20 cellular contexts compared by ENCODE assay signal in genomic region chr1:231194476-231194842, GRCh38. TPM values are rescaled to one million over a fixed set of nuclear protein-coding genes. Genes with fewer than 3 reads are reported as not detected.
A peak's percentile ranks its signal among the peaks of the same experiment; 100 is the strongest.
DNase-seq lines count a peak whose midpoint lies in the region; ATAC-seq, FAIRE-seq and TF ChIP-seq lines count a peak whose summit lies in the region.
"Had no signal": no experiment of that assay in that cellular context is flagged by ENCODE, and none has a peak within 500 bp of the region (broad histone marks: within the 10 kb centered on the region; RNA-seq: fewer than 3 reads in every experiment).

No MANE protein-coding gene starts in this region.

- H3K14ac ChIP-seq in mesenchymal stem cell (ENCODE audit: low read length in 2 of 2), result no peak overlapping the region

- TF ChIP-seq RAD21 in A549 (conservative IDR thresholded peaks at IDR 0.05 in 1 of 2, IDR thresholded peaks at IDR 0.05 in 1 of 2) (no peak), K562 (CRISPR knock-in tag; conservative IDR thresholded peaks at IDR 0.05 in 1 of 2, IDR thresholded peaks at IDR 0.05 in 1 of 2) (no peak)

- no peaks in the 10 kb centered on the region for H3K79me1 ChIP-seq in mesenchymal stem cell (replicated peaks; ENCODE audit: low read length, poor library complexity, severe bottlenecking)

- DNase-seq in A549 (ENCODE audit: low read depth in 1 of 2, low spot score in 1 of 2) (peak in 1 of 2 experiments; percentile 56), M059J (ENCODE audit: low read depth) (peak; percentile 55), K562 (ENCODE audit: extremely low read depth in 1 of 4, low spot score in 3 of 4) (no peak), mesenchymal stem cell (no peak), GM12892 (ENCODE audit: insufficient read length) (no peak), COR-L47 (lab: John Stamatoyannopoulos, UW) (no peak), urothelium cell line (ENCODE audit: low spot score) (no peak)
- DNase-seq: 8988T; BE2C; C1 segment of cervical spinal cord; CD4-positive, alpha-beta T cell; DMS153; DMS79; GDM1; GOT3; H7; HFFc6 had no signal

- in situ Hi-C loops in K562 (cut with MboI), result no loop called here

- no peak overlapping the region for H3K4ac ChIP-seq in mesenchymal stem cell (ENCODE audit: low read depth in 1 of 2, low read length in 2 of 2)

- TF ChIP-seq EP300 in A549 (IDR thresholded peaks at IDR 0.05) (no peak), K562 (IDR thresholded peaks at IDR 0.05; ENCODE audit: low read length) (no peak)

- peaks cover 3% of the 10 kb centered on the region; the same call in 1 of the 3 replicates for H3K9me3 ChIP-seq in A549
- no peaks in the 10 kb centered on the region for H3K9me3 ChIP-seq in K562 (replicated peaks; ENCODE audit: control insufficient read depth, insufficient read depth, low read depth, low read length)
- H3K9me3 ChIP-seq in mesenchymal stem cell (ENCODE audit: control insufficient read depth, low read length), result peaks cover 6% of the 10 kb centered on the region
- H3K9me3 ChIP-seq: BE2C had no signal

- peak overlapping the region; percentile 86 for H2AK5ac ChIP-seq in mesenchymal stem cell (ENCODE audit: low read length, severe bottlenecking)

- TF ChIP-seq POLR2A in A549 (IDR thresholded peaks at IDR 0.05; ENCODE audit: low read length), result no peak
- no peak for TF ChIP-seq POLR2A in K562 (conservative IDR thresholded peaks at IDR 0.05)
- TF ChIP-seq POLR2A in GM12892 (IDR thresholded peaks at IDR 0.05; ENCODE audit: low read depth, low read length), result no peak

- TF ChIP-seq CTCF in A549 (IDR thresholded peaks at IDR 0.05), result no peak
- no peak for TF ChIP-seq CTCF in K562 (IDR thresholded peaks at IDR 0.05 in 2 of 3, conservative IDR thresholded peaks at IDR 0.05 in 1 of 3; ENCODE audit: insufficient read depth in 2 of 3, low read depth in 1 of 3, low read length in 3 of 3)

- BruUV-seq in K562 (replicated peaks; lab: Mats Ljungman, UMichigan), result no TSS peak

- H3K4me2 ChIP-seq in A549, result peak overlapping the region; percentile 71
- H3K4me2 ChIP-seq in K562 (ENCODE audit: insufficient read depth, low read length), result no peak overlapping the region
- no peak overlapping the region for H3K4me2 ChIP-seq in mesenchymal stem cell (ENCODE audit: low read length, poor library complexity, severe bottlenecking)

- no peak overlapping the region for H4K8ac ChIP-seq in mesenchymal stem cell (ENCODE audit: low read length)

- no peak overlapping the region for H2BK12ac ChIP-seq in mesenchymal stem cell (ENCODE audit: low read length in 2 of 2)

- H2BK5ac ChIP-seq in mesenchymal stem cell (ENCODE audit: low read depth, low read length, poor library complexity, severe bottlenecking), result no peak overlapping the region

- H2BK15ac ChIP-seq in mesenchymal stem cell (ENCODE audit: low read depth, poor library complexity, severe bottlenecking), result no peak overlapping the region

- H3K9ac ChIP-seq in K562 (ENCODE audit: insufficient read depth in 1 of 2, low read depth in 2 of 2, low read length in 2 of 2), result no peak overlapping the region
- H3K9ac ChIP-seq in mesenchymal stem cell (ENCODE audit: low read length), result no peak overlapping the region

- H3K4me1 ChIP-seq in A549 (peaks cover 48% of the 10 kb centered on the region), K562 (replicated peaks in 1 of 2; ENCODE audit: control insufficient read depth in 2 of 2, insufficient read depth in 2 of 2, low read length in 2 of 2) (peaks cover 5 to 22% of the 10 kb centered on the region in 2 experiments), mesenchymal stem cell (ENCODE audit: control insufficient read depth, insufficient read depth, low read depth, low read length) (peaks cover 22% of the 10 kb centered on the region)

- H3K36me3 ChIP-seq in K562 (ENCODE audit: control insufficient read depth, insufficient read depth, low read length) (no peaks in the 10 kb centered on the region), mesenchymal stem cell (ENCODE audit: control insufficient read depth in 1 of 2, insufficient read depth in 2 of 2, low read depth in 1 of 2, low read length in 2 of 2) (no peaks in the 10 kb centered on the region)
- H3K36me3 ChIP-seq: BE2C had no signal

- H3K79me2 ChIP-seq in K562 (ENCODE audit: control insufficient read depth, insufficient read depth, low read length), result no peaks in the 10 kb centered on the region

- H2AFZ ChIP-seq in K562 (ENCODE audit: low read depth, low read length) (no peak overlapping the region), mesenchymal stem cell (ENCODE audit: low read depth, low read length) (no peak overlapping the region)

- 0 out of 2 replicates have a peak, but pooled peaks cover 3% of the 10 kb centered on the region for H4K20me1 ChIP-seq in K562 (replicated peaks; ENCODE audit: control insufficient read depth, insufficient read depth, low read length)

- no peak overlapping the region for H4K91ac ChIP-seq in mesenchymal stem cell (ENCODE audit: low read length)

- POLR2A ChIA-PET in A549 (lab: Yijun Ruan, JAX), result no interaction called here
- POLR2A ChIA-PET in K562 (lab: Yijun Ruan, JAX), result interaction anchor here (1.1 to 1.6 kb wide), 4 partner anchors 12 to 328 kb away, joined by 3 read pairs; no protein-coding TSS in a partner anchor

- 17% methylated on average over 2 of the region's 2 CpGs for WGBS in A549 (ENCODE audit: missing lambda C conversion rate)
- WGBS in K562 (ENCODE audit: insufficient coverage, low coverage, missing lambda C conversion rate), result 23% methylated on average over 2 of the region's 2 CpGs
- WGBS in mesenchymal stem cell, result 93% methylated on average over 1 of the region's 2 CpGs

- H2BK120ac ChIP-seq in mesenchymal stem cell (ENCODE audit: low read depth, low read length), result no peak overlapping the region

- H3K27ac ChIP-seq in A549 (peak overlapping the region; percentile 94 to 96), K562 (ENCODE audit: extremely low read depth, low read depth, low read length) (no peak overlapping the region), mesenchymal stem cell (ENCODE audit: low read length, poor library complexity, severe bottlenecking) (no peak overlapping the region)

- H3K27me3 ChIP-seq in K562 (ENCODE audit: control insufficient read depth in 2 of 2, insufficient read depth in 2 of 2, low read length in 2 of 2), result peaks cover 2 to 32% of the 10 kb centered on the region in 2 experiments; a peak in 3 of 5 replicates
- peaks cover 6 to 24% of the 10 kb centered on the region in 2 experiments for H3K27me3 ChIP-seq in mesenchymal stem cell (ENCODE audit: control insufficient read depth in 1 of 2, insufficient read depth in 1 of 2, low read length in 2 of 2)
- H3K27me3 ChIP-seq: BE2C had no signal

- peak; percentile 20 to 36; a peak in 4 of 6 replicates for ATAC-seq in A549
- peak; percentile 16 for ATAC-seq in K562
- ATAC-seq in HG02981 (IDR thresholded peaks at IDR 0.05; ENCODE audit: unreplicated experiment), result no peak

- no peaks in the 10 kb centered on the region for H3K9me1 ChIP-seq in K562 (ENCODE audit: control insufficient read depth, insufficient read depth, low read length)

- H3K4me3 ChIP-seq in A549, result no peak overlapping the region
- no peak overlapping the region for H3K4me3 ChIP-seq in K562
- H3K4me3 ChIP-seq in mesenchymal stem cell (ENCODE audit: insufficient read depth in 1 of 2, low read depth in 1 of 2, low read length in 2 of 2), result no peak overlapping the region

- peak; percentile 23 for FAIRE-seq in A549 (lab: Jason Lieb, UNC)
- FAIRE-seq in K562 (lab: Jason Lieb, UNC), result no peak
- no peak for FAIRE-seq in GM12892 (lab: Jason Lieb, UNC)
- FAIRE-seq in urothelium cell line (lab: Jason Lieb, UNC), result no peak
- FAIRE-seq: HTR-8/SVneo had no signal

- no peak overlapping the region for H3K23ac ChIP-seq in mesenchymal stem cell (ENCODE audit: low read length in 2 of 2)

- CTCF ChIA-PET in A549 (lab: Yijun Ruan, JAX) (interaction anchor here (0.5 to 3.3 kb wide), 4 partner anchors 12 to 615 kb away, joined by 3 to 9 read pairs (median 4); no protein-coding TSS in a partner anchor), K562 (lab: Yijun Ruan, JAX; ENCODE audit: low intra/inter-chr PET ratio) (no interaction called here)

- no peak overlapping the region for H3K18ac ChIP-seq in mesenchymal stem cell (ENCODE audit: low read depth in 1 of 2, low read length in 2 of 2)

- intact Hi-C loops in K562 (cut with micrococcal nuclease), result no loop called here

RNA-seq across cellular contexts. Expression of gene TRIM67, which starts 32.6 kb away (rescaled TPM):
- polyA plus RNA-seq in A549 (2011; rRNA removed), result 0.25 and 0.35 TPM in 2 replicates
- polyA plus RNA-seq in A549 (2012; cell fraction: cytosol; rRNA removed), result 0.29 and 0.47 TPM in 2 replicates
- polyA plus RNA-seq in A549 (2012; cell fraction: nucleus; rRNA removed), result 1.0 and 1.3 TPM in 2 replicates
- polyA plus RNA-seq in A549 (2017; fragmentation: RNase III; extraction: RNeasy Plus Mini Kit Qiagen cat#74134 plus additional on column Dnase treatment), result 0.23 to 0.50 TPM (median 0.26 TPM) in 3 replicates
- polyA minus RNA-seq in A549 (2011; rRNA and poly(A)+ RNA removed), result 0.37 and 0.83 TPM in 2 replicates
- 0.10 and 0.20 TPM in 2 replicates for total RNA-seq in M059J (2014; rRNA removed; shearing (Covaris generic))
- total RNA-seq in K562 (2011; cell fraction: chromatin; rRNA removed; ENCODE audit: low replicate concordance), result 0.12 and 0.21 TPM in 2 replicates
- under 0.01 and 0.13 TPM in 2 replicates for total RNA-seq in K562 (2011; cell fraction: nucleolus; rRNA removed)
- total RNA-seq in K562 (2011; cell fraction: nucleoplasm; rRNA removed), result 0.07 TPM in 1 of 2 replicates, not detected in the other
- 0.24 and 0.59 TPM in 2 replicates for total RNA-seq in K562 (2014; rRNA removed)
- total RNA-seq in K562 (2014; rRNA removed; fragmentation: Illumina TruSeq; extraction: Trizol), result 0.11 and 0.13 TPM in 2 replicates
- 0.33 and 0.34 TPM in 2 replicates for total RNA-seq in K562 (2015; rRNA removed; fragmentation: Illumina TruSeq; extraction: Trizol)
- 0.36 and 0.60 TPM in 2 replicates for total RNA-seq in K562 (2021)
- polyA plus RNA-seq in K562 (2011; rRNA removed), result 0.01 and 0.06 TPM in 2 replicates
- polyA plus RNA-seq in K562 (2011; cell fraction: cytosol; rRNA removed), result 0.01 and 0.18 TPM in 2 replicates
- polyA plus RNA-seq in K562 (2011; cell fraction: nucleus; rRNA removed), result 0.03 and 0.26 TPM in 2 replicates
- 1.7 and 4.0 TPM in 2 replicates for polyA plus RNA-seq in K562 (2012)
- 0.25 and 0.31 TPM in 2 replicates for polyA plus RNA-seq in K562 (2014; fragmentation: Illumina TruSeq; extraction: Trizol)
- under 1 TPM; 0.04 TPM for polyA plus RNA-seq in K562 (2014; fragmentation: Nextera tagmentation; extraction: Ambion mirVana)
- 0.22 and 0.60 TPM in 2 replicates for polyA plus RNA-seq in K562 (2014; rRNA removed)
- 0.04 TPM in 1 of 2 replicates, not detected in the other for polyA minus RNA-seq in K562 (2011; rRNA and poly(A)+ RNA removed)
- 0.38 TPM in 1 of 2 replicates, not detected in the other for polyA minus RNA-seq in K562 (2011; cell fraction: cytosol; rRNA and poly(A)+ RNA removed)
- polyA minus RNA-seq in K562 (2011; cell fraction: nucleus; rRNA and poly(A)+ RNA removed), result 0.11 and 0.13 TPM in 2 replicates
- 0.01 TPM for polyA plus RNA-seq in mesenchymal stem cell (2013, experiment 1 of 2)
- 0.03 TPM for polyA plus RNA-seq in mesenchymal stem cell (2013, experiment 2 of 2)
- polyA plus RNA-seq in GM12892 (2012; ENCODE audit: missing spikeins), result not detected
- total RNA-seq: CD4-positive, alpha-beta T cell; H7; HFFc6 had no signal
- polyA plus RNA-seq: IgD-negative memory B cell had no signal

RNA-seq across cellular contexts. Expression of gene GNPAT, which starts 46.6 kb away (rescaled TPM):
- polyA plus RNA-seq in A549 (2011; rRNA removed), result 58.5 and 62.7 TPM in 2 replicates
- 14.4 and 17.2 TPM in 2 replicates for polyA plus RNA-seq in A549 (2012; cell fraction: cytosol; rRNA removed)
- 9.9 and 15.8 TPM in 2 replicates for polyA plus RNA-seq in A549 (2012; cell fraction: nucleus; rRNA removed)
- 43.4 to 45.3 TPM (median 44.1 TPM) in 3 replicates for polyA plus RNA-seq in A549 (2017; fragmentation: RNase III; extraction: RNeasy Plus Mini Kit Qiagen cat#74134 plus additional on column Dnase treatment)
- 32.4 and 36.8 TPM in 2 replicates for polyA minus RNA-seq in A549 (2011; rRNA and poly(A)+ RNA removed)
- total RNA-seq in M059J (2014; rRNA removed; shearing (Covaris generic)), result 43.8 and 55.4 TPM in 2 replicates
- total RNA-seq in K562 (2011; cell fraction: chromatin; rRNA removed; ENCODE audit: low replicate concordance), result 24.6 and 55.8 TPM in 2 replicates
- 17.2 and 20.8 TPM in 2 replicates for total RNA-seq in K562 (2011; cell fraction: nucleolus; rRNA removed)
- total RNA-seq in K562 (2011; cell fraction: nucleoplasm; rRNA removed), result 24.4 and 26.3 TPM in 2 replicates
- 42.5 and 60.1 TPM in 2 replicates for total RNA-seq in K562 (2014; rRNA removed)
- 67.4 and 75.8 TPM in 2 replicates for total RNA-seq in K562 (2014; rRNA removed; fragmentation: Illumina TruSeq; extraction: Trizol)
- 61.9 and 68.8 TPM in 2 replicates for total RNA-seq in K562 (2015; rRNA removed; fragmentation: Illumina TruSeq; extraction: Trizol)
- total RNA-seq in K562 (2021), result 50.7 and 53.8 TPM in 2 replicates
- 55.0 and 67.5 TPM in 2 replicates for polyA plus RNA-seq in K562 (2011; rRNA removed)
- polyA plus RNA-seq in K562 (2011; cell fraction: cytosol; rRNA removed), result 15.4 and 29.3 TPM in 2 replicates
- 38.5 and 41.8 TPM in 2 replicates for polyA plus RNA-seq in K562 (2011; cell fraction: nucleus; rRNA removed)
- polyA plus RNA-seq in K562 (2012), result 39.7 and 47.9 TPM in 2 replicates
- polyA plus RNA-seq in K562 (2014; fragmentation: Illumina TruSeq; extraction: Trizol), result 50.9 and 58.5 TPM in 2 replicates
- polyA plus RNA-seq in K562 (2014; fragmentation: Nextera tagmentation; extraction: Ambion mirVana), result 10 to 100 TPM; 32.1 to 49.8 TPM
- 49.9 and 51.1 TPM in 2 replicates for polyA plus RNA-seq in K562 (2014; rRNA removed)
- 72.8 and 76.4 TPM in 2 replicates for polyA minus RNA-seq in K562 (2011; rRNA and poly(A)+ RNA removed)
- polyA minus RNA-seq in K562 (2011; cell fraction: cytosol; rRNA and poly(A)+ RNA removed), result 21.7 and 26.0 TPM in 2 replicates
- 28.3 and 41.1 TPM in 2 replicates for polyA minus RNA-seq in K562 (2011; cell fraction: nucleus; rRNA and poly(A)+ RNA removed)
- polyA plus RNA-seq in mesenchymal stem cell (2013, experiment 1 of 2), result 35.1 TPM
- 34.5 TPM for polyA plus RNA-seq in mesenchymal stem cell (2013, experiment 2 of 2)
- 50.1 TPM for polyA plus RNA-seq in GM12892 (2012; ENCODE audit: missing spikeins)

Comparison
In these comparisons a context has a peak if more than half of its experiments do, and no peak if none do; other contexts are left out.
1. H3K27ac ChIP-seq: peak in A549 (2 of 2); none in K562 (single experiment) and mesenchymal stem cell (single experiment).